In genomic region chr12:45259732-45260480, GRCh38 we compare ENCODE assay signal across 1 cellular context.
TF ChIP-seq lines count a peak whose summit lies in the region.

No MANE protein-coding gene starts in this region.

TF ChIP-seq in K562, 482 proteins besides CTCF, POLR2A, EP300 and RAD21 (continued from another document and continues in another):
- TF ChIP-seq ZNF407 (IDR thresholded peaks at IDR 0.05; ENCODE audit: low read depth) (no peak), TAL1 (IDR thresholded peaks at IDR 0.05) (no peak), MIER1 (IDR thresholded peaks at IDR 0.05; ENCODE audit: low read depth) (no peak), ZNF184 (CRISPR knock-in tag; IDR thresholded peaks at IDR 0.05) (no peak), HMBOX1 (IDR thresholded peaks at IDR 0.05) (no peak), NCOA6 (IDR thresholded peaks at IDR 0.05) (no peak), MYNN (IDR thresholded peaks at IDR 0.05) (no peak), MYNN (CRISPR knock-in tag; IDR thresholded peaks at IDR 0.05) (no peak), E4F1 (CRISPR knock-in tag; IDR thresholded peaks at IDR 0.05; ENCODE audit: borderline replicate concordance) (no peak), ZNF282 (CRISPR knock-in tag; IDR thresholded peaks at IDR 0.05) (no peak), MTA3 (IDR thresholded peaks at IDR 0.05; ENCODE audit: borderline replicate concordance) (no peak), RBM25 (IDR thresholded peaks at IDR 0.05; ENCODE audit: low read depth, low read length, severe bottlenecking) (no peak), ZNF75A (CRISPR knock-in tag; IDR thresholded peaks at IDR 0.05) (no peak), CBX1 (IDR thresholded peaks at IDR 0.05; ENCODE audit: low read depth) (no peak), CTBP1 (IDR thresholded peaks at IDR 0.05; ENCODE audit: borderline replicate concordance) (peak; percentile 56; the same call in 1 of the 2 replicates), ZBTB8A (IDR thresholded peaks at IDR 0.05; ENCODE audit: partially characterized antibody) (no peak), ETV1 (tag; conservative IDR thresholded peaks at IDR 0.05; ENCODE audit: low read depth) (peak; percentile 52; the same call in 1 of the 2 replicates), CREM (IDR thresholded peaks at IDR 0.05; ENCODE audit: low read depth) (no peak), ZNF57 (CRISPR knock-in tag; IDR thresholded peaks at IDR 0.05) (no peak), CHD4 (IDR thresholded peaks at IDR 0.05; ENCODE audit: insufficient read depth, insufficient replicate concordance, low read depth, low read length, poor library complexity, severe bottlenecking) (no peak), ZFX (CRISPR knock-in tag; IDR thresholded peaks at IDR 0.05) (no peak), ZNF511 (CRISPR knock-in tag; IDR thresholded peaks at IDR 0.05) (no peak), HOMEZ (CRISPR knock-in tag; IDR thresholded peaks at IDR 0.05) (no peak), ZNF830 (CRISPR knock-in tag; IDR thresholded peaks at IDR 0.05) (0 out of 2 replicates have a peak, but pooled peaks have one; percentile 33), SMAD4 (CRISPR knock-in tag; conservative IDR thresholded peaks at IDR 0.05) (no peak; the same call in 1 of the 2 replicates), ZNF512 (tag; IDR thresholded peaks at IDR 0.05) (no peak), MLX (CRISPR knock-in tag; conservative IDR thresholded peaks at IDR 0.05) (no peak), RHOXF2B (CRISPR knock-in tag; conservative IDR thresholded peaks at IDR 0.05) (no peak), SIX5 (IDR thresholded peaks at IDR 0.05; ENCODE audit: borderline replicate concordance in 1 of 2, insufficient read depth in 1 of 2, low read depth in 1 of 2, low read length in 2 of 2) (no peak), ZKSCAN3 (CRISPR knock-in tag; IDR thresholded peaks at IDR 0.05) (no peak), MAFK (IDR thresholded peaks at IDR 0.05; ENCODE audit: low read length) (no peak), ZNF518B (CRISPR knock-in tag; IDR thresholded peaks at IDR 0.05) (no peak), CREB1 (IDR thresholded peaks at IDR 0.05) (no peak), CREB1 (CRISPR knock-in tag; IDR thresholded peaks at IDR 0.05) (no peak), ZBTB7A (IDR thresholded peaks at IDR 0.05; ENCODE audit: borderline replicate concordance, control insufficient read depth, low read depth, low read length) (no peak), ZNF140 (CRISPR knock-in tag; IDR thresholded peaks at IDR 0.05) (no peak), MYBL2 (IDR thresholded peaks at IDR 0.05; ENCODE audit: low read depth) (no peak), MYBL2 (CRISPR knock-in tag; IDR thresholded peaks at IDR 0.05; ENCODE audit: borderline replicate concordance) (no peak), NRF1 (conservative IDR thresholded peaks at IDR 0.05 in 1 of 2, IDR thresholded peaks at IDR 0.05 in 1 of 2) (no peak), ATF4 (CRISPR knock-in tag; IDR thresholded peaks at IDR 0.05) (peak; percentile 83), ZNF785 (CRISPR knock-in tag; IDR thresholded peaks at IDR 0.05) (no peak), ZSCAN32 (CRISPR knock-in tag; IDR thresholded peaks at IDR 0.05) (peak; percentile 61; the same call in 1 of the 2 replicates), ZC3H8 (IDR thresholded peaks at IDR 0.05) (no peak), CBX8 (IDR thresholded peaks at IDR 0.05; ENCODE audit: borderline replicate concordance, extremely low read depth, low read depth, low read length, poor library complexity, severe bottlenecking) (no peak), ZNF124 (CRISPR knock-in tag; IDR thresholded peaks at IDR 0.05) (no peak), ZNF24 (IDR thresholded peaks at IDR 0.05) (no peak), HMG20A (CRISPR knock-in tag; conservative IDR thresholded peaks at IDR 0.05) (no peak), C11orf30 (IDR thresholded peaks at IDR 0.05; ENCODE audit: low read depth) (peak; percentile 33; the same call in 1 of the 2 replicates)
